ENCODE assay signal across 26 cellular contexts in genomic region chr11:103359221-103359620, GRCh38.
"Had no signal": no experiment of that assay in that cellular context is flagged by ENCODE, and none has a peak within 500 bp of the region (broad histone marks: within the 10 kb centered on the region; RNA-seq: fewer than 3 reads in every experiment).

No MANE protein-coding gene starts in this region.

- DNase-seq: activated CD4-positive, alpha-beta T cell treated with anti-CD3 and anti-CD28 coated beads, Interleukin-2, amount 50 U/mL, for 4 hours; activated gamma-delta T cell treated with Interleukin-2 at 50 U/mL for 16 hours; activated T-cell treated with anti-CD3 and anti-CD28 coated beads for 4 hours; adrenal gland; dermis blood vessel endothelial cell; effector memory CD4-positive, alpha-beta T cell; esophagus squamous epithelium; foreskin keratinocyte; glutamatergic neuron; kidney glomerular epithelial cell; left ventricle myocardium superior; mucosa of descending colon; naive B cell; right cardiac atrium; stimulated activated CD4-positive, alpha-beta T cell treated with anti-CD3 and anti-CD28 coated beads, Interleukin-4, amount 100 ng/mL, for 24 hours; testis had no signal

- H3K4me1 Mint-ChIP-seq: naive B cell; stimulated activated effector memory CD8-positive, alpha-beta T cell treated with anti-CD3 and anti-CD28 coated beads, Interleukin-12 subunit alpha, Interleukin-12 subunit beta, amount 100 ng/mL, for 72 hours had no signal

- H3K9me3 ChIP-seq: esophagus squamous epithelium, mucosa of descending colon, prostate gland, testis had no signal

- FAIRE-seq: endothelial cell of umbilical vein, TTC549 had no signal

- H3K9ac ChIP-seq: neural progenitor cell had no signal

- H3K27ac Mint-ChIP-seq: activated naive CD4-positive, alpha-beta T cell treated with anti-CD3 and anti-CD28 coated beads, Interleukin-2, amount 50 U/mL, for 72 hours; activated T-helper 1 cell treated with anti-CD3 and anti-CD28 coated beads, Interleukin-12 subunit alpha, Interleukin-12 subunit beta, Interleukin-2, Interleukin-4 antibody, amounts not matched to agents 30 ng/mL and 10 ng/mL and 1 ng/mL, durations not matched to agents 14 hours and 24 hours and 36 hours; neural progenitor cell; stimulated activated effector memory CD8-positive, alpha-beta T cell treated with anti-CD3 and anti-CD28 coated beads, Interleukin-12 subunit alpha, Interleukin-12 subunit beta, amount 100 ng/mL, for 72 hours; T-helper 2 cell treated with Interferon-gamma antibody and Interleukin-4, amounts not matched to agents 5 μg/mL and 100 μg/mL, for 36 hours; type B pancreatic cell had no signal

- H3K4me3 Mint-ChIP-seq: activated T-helper 1 cell treated with anti-CD3 and anti-CD28 coated beads, Interleukin-12 subunit alpha, Interleukin-12 subunit beta, Interleukin-2, Interleukin-4 antibody, amounts not matched to agents 30 ng/mL and 10 ng/mL and 1 ng/mL, durations not matched to agents 14 hours and 24 hours and 36 hours; naive B cell; neural progenitor cell; stimulated activated effector memory CD8-positive, alpha-beta T cell treated with anti-CD3 and anti-CD28 coated beads, Interleukin-12 subunit alpha, Interleukin-12 subunit beta, amount 100 ng/mL, for 72 hours; T-helper 2 cell treated with Interferon-gamma antibody and Interleukin-4, amounts not matched to agents 5 μg/mL and 100 μg/mL, for 36 hours; type B pancreatic cell had no signal

- H3K36me3 Mint-ChIP-seq: activated naive CD4-positive, alpha-beta T cell treated with anti-CD3 and anti-CD28 coated beads, Interleukin-2, amount 50 U/mL, for 72 hours; naive B cell; stimulated activated effector memory CD8-positive, alpha-beta T cell treated with anti-CD3 and anti-CD28 coated beads, Interleukin-12 subunit alpha, Interleukin-12 subunit beta, amount 100 ng/mL, for 72 hours had no signal

- H3K36me3 ChIP-seq: adrenal gland, cardiac muscle cell, neural progenitor cell, prostate gland had no signal

- H3K27ac ChIP-seq: adrenal gland, cardiac muscle cell, esophagus squamous epithelium, foreskin keratinocyte, neural progenitor cell, prostate gland, testis had no signal

- H3K4me2 ChIP-seq: neural progenitor cell had no signal

- H3K4me3 ChIP-seq: adrenal gland, cardiac muscle cell, esophagus squamous epithelium, mucosa of descending colon, neural progenitor cell, prostate gland, testis had no signal

- H3K9me3 Mint-ChIP-seq: activated naive CD4-positive, alpha-beta T cell treated with anti-CD3 and anti-CD28 coated beads, Interleukin-2, amount 50 U/mL, for 72 hours; activated T-helper 1 cell treated with anti-CD3 and anti-CD28 coated beads, Interleukin-12 subunit alpha, Interleukin-12 subunit beta, Interleukin-2, Interleukin-4 antibody, amounts not matched to agents 30 ng/mL and 10 ng/mL and 1 ng/mL, durations not matched to agents 14 hours and 24 hours and 36 hours; naive B cell; neural progenitor cell; stimulated activated effector memory CD8-positive, alpha-beta T cell treated with anti-CD3 and anti-CD28 coated beads, Interleukin-12 subunit alpha, Interleukin-12 subunit beta, amount 100 ng/mL, for 72 hours; T-helper 2 cell treated with Interferon-gamma antibody and Interleukin-4, amounts not matched to agents 5 μg/mL and 100 μg/mL, for 36 hours; type B pancreatic cell had no signal

- H3K27me3 ChIP-seq: adrenal gland, cardiac muscle cell, esophagus squamous epithelium, foreskin keratinocyte, neural progenitor cell, testis had no signal

- H2AFZ ChIP-seq: neural progenitor cell had no signal

- H3K27me3 Mint-ChIP-seq: naive B cell, type B pancreatic cell had no signal

- H3K4me1 ChIP-seq: adrenal gland, esophagus squamous epithelium, foreskin keratinocyte, neural progenitor cell, prostate gland, testis had no signal
